Comparison of ENCODE assay signal across 18 cellular contexts in the genomic region with DNA sequence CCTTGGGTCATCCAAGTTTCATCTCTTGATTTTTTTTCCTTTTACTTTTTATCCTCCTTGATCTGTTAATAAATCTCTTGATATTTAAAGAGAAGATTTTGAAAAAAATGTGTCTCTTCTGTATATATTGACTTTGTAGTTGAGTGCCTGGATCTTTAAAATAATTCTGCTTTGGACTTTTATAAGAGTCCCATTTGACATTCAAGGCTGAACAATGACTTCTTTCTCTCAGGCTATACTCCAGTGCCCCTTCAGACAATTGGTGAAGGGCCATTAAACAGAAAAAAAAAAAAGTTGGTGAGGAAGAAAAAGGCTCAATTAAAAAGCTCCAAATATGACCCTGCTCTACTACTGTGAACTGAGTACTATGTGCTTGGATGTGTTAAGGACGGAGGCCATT.
"Had no signal": no experiment of that assay in that cellular context is flagged by ENCODE, and none has a peak within 500 bp of the region (broad histone marks: within the 10 kb centered on the region; RNA-seq: fewer than 3 reads in every experiment).

No MANE protein-coding gene starts in this region.

- H3K4me3 ChIP-seq: dorsolateral prefrontal cortex, esophagus squamous epithelium, heart right ventricle, left ventricle myocardium inferior, stomach, thoracic aorta, vagina had no signal

- H3K27ac Mint-ChIP-seq: activated naive CD4-positive, alpha-beta T cell treated with anti-CD3 and anti-CD28 coated beads, Interleukin-2, amount 50 U/mL, for 72 hours had no signal

- H3K27me3 ChIP-seq: dorsolateral prefrontal cortex, esophagus squamous epithelium, heart right ventricle, stomach, vagina had no signal

- H3K9me3 Mint-ChIP-seq: activated naive CD4-positive, alpha-beta T cell treated with anti-CD3 and anti-CD28 coated beads, Interleukin-2, amount 50 U/mL, for 72 hours; neural crest cell had no signal

- DNase-seq: activated CD4-positive, alpha-beta T cell treated with anti-CD3 and anti-CD28 coated beads, Interleukin-2, amount 50 U/mL, for 1 hour; activated CD4-positive, CD25-positive, alpha-beta regulatory T cell; activated effector memory CD4-positive, alpha-beta T cell treated with anti-CD3 and anti-CD28 coated beads, Interleukin-2, amount 50 U/mL, for 16 hours; activated T-cell treated with anti-CD3 and anti-CD28 coated beads, Interleukin-2, amount 50 U/mL, for 1 hour; dorsolateral prefrontal cortex; esophagus squamous epithelium; heart right ventricle; left ventricle myocardium inferior; mesendoderm; right cardiac atrium; small intestine; stomach; T-helper 2 cell had no signal

- ATAC-seq: activated naive CD4-positive, alpha-beta T cell treated with anti-CD3 and anti-CD28 coated beads, Interleukin-2, amount 50 U/mL, for 72 hours; heart right ventricle had no signal

- H3K36me3 Mint-ChIP-seq: activated naive CD4-positive, alpha-beta T cell treated with anti-CD3 and anti-CD28 coated beads, Interleukin-2, amount 50 U/mL, for 72 hours had no signal

- H3K4me3 Mint-ChIP-seq: neural crest cell had no signal

- FAIRE-seq: islet of Langerhans, small intestine had no signal

- H3K27ac ChIP-seq: left ventricle myocardium inferior, stomach had no signal

- H3K36me3 ChIP-seq: esophagus squamous epithelium, heart right ventricle, left ventricle myocardium inferior, stomach, thoracic aorta, vagina had no signal

- H3K9me3 ChIP-seq: esophagus squamous epithelium, heart right ventricle, left ventricle myocardium inferior, stomach, thoracic aorta, vagina had no signal
